ENCODE assay signal across 17 cellular contexts in genomic region chr6:5231289-5231688, GRCh38. TPM values are rescaled to one million over a fixed set of nuclear protein-coding genes. Genes with fewer than 3 reads are reported as not detected.
DNase-seq lines count a peak whose midpoint lies in the region; ATAC-seq and TF ChIP-seq lines count a peak whose summit lies in the region.
"Had no signal": no experiment of that assay in that cellular context is flagged by ENCODE, and none has a peak within 500 bp of the region (broad histone marks: within the 10 kb centered on the region; RNA-seq: fewer than 3 reads in every experiment).

No MANE protein-coding gene starts in this region.

- in situ Hi-C loops in brain microvascular endothelial cell (cut with HindIII; ENCODE audit: low pct_ligation_motif_present, low sequenced_read_pairs), result no loop called here

- H3K27me3 ChIP-seq in OCI-LY3 (ENCODE audit: low read depth, low read length) (no peaks in the 10 kb centered on the region), brain microvascular endothelial cell (replicated peaks) (no peaks in the 10 kb centered on the region)
- H3K27me3 ChIP-seq: SJCRH30 had no signal

- peaks cover 25% of the 10 kb centered on the region for H3K79me2 ChIP-seq in OCI-LY3 (ENCODE audit: low read length)

- H3K36me3 Mint-ChIP-seq in activated CD4-positive, alpha-beta T cell treated with anti-CD3 and anti-CD28 coated beads, Interleukin-2, amount 10 ng/mL, durations not matched to agents 24 days and 14 days (ENCODE audit: low read depth), result peaks cover 10% of the 10 kb centered on the region

- H3K9me3 Mint-ChIP-seq in activated CD4-positive, alpha-beta T cell treated with anti-CD3 and anti-CD28 coated beads, Interleukin-2, amount 10 ng/mL, durations not matched to agents 24 days and 14 days, result no peaks in the 10 kb centered on the region
- H3K9me3 Mint-ChIP-seq: CD4-positive, CD25-positive, alpha-beta regulatory T cell had no signal

- no peak overlapping the region for H3K27ac Mint-ChIP-seq in activated CD4-positive, alpha-beta T cell treated with anti-CD3 and anti-CD28 coated beads, Interleukin-2, amount 10 ng/mL, durations not matched to agents 24 days and 14 days
- H3K27ac Mint-ChIP-seq: CD4-positive, CD25-positive, alpha-beta regulatory T cell had no signal

- H3K9me3 ChIP-seq in OCI-LY3 (ENCODE audit: insufficient read depth, low read length), result no peaks in the 10 kb centered on the region
- H3K9me3 ChIP-seq: SJCRH30 had no signal

- H3K27ac ChIP-seq in OCI-LY3 (ENCODE audit: low read length) (peak overlapping the region; percentile 92), brain microvascular endothelial cell (peak overlapping the region; percentile 38)
- H3K27ac ChIP-seq: SJCRH30 had no signal

- H3K4me1 ChIP-seq in OCI-LY3 (ENCODE audit: low read length), result peaks cover 68% of the 10 kb centered on the region
- H3K4me1 ChIP-seq: SJCRH30 had no signal

- H3K4me2 ChIP-seq in OCI-LY3 (ENCODE audit: low read length), result peak overlapping the region; percentile 70

- TF ChIP-seq CTCF in OCI-LY3 (IDR thresholded peaks at IDR 0.05; ENCODE audit: low read depth, low read length) (no peak), brain microvascular endothelial cell (IDR thresholded peaks at IDR 0.05; ENCODE audit: low read depth, low read length, missing control alignments) (no peak)

- H3K36me3 ChIP-seq in OCI-LY3 (replicated peaks; ENCODE audit: low read depth, low read length) (no peaks in the 10 kb centered on the region), brain microvascular endothelial cell (replicated peaks) (no peaks in the 10 kb centered on the region)
- H3K36me3 ChIP-seq: SJCRH30 had no signal

- intact Hi-C loops in activated CD4-positive, alpha-beta T cell treated with anti-CD3 and anti-CD28 coated beads, Interleukin-2, amount 10 ng/mL, durations not matched to agents 24 days and 14 days (cut with micrococcal nuclease), result no loop called here

- DNase-seq in ELR (ENCODE audit: low read depth), result peak; percentile 14
- DNase-seq in brain microvascular endothelial cell, result no peak
- peak; percentile 18 for DNase-seq in midbrain (lab: John Stamatoyannopoulos, UW)
- no peak for DNase-seq in activated CD4-positive, alpha-beta T cell treated with anti-CD3 and anti-CD28 coated beads, Interleukin-2, amount 10 ng/mL, durations not matched to agents 24 days and 14 days
- no peak for DNase-seq in activated CD4-positive, alpha-beta T cell treated with anti-CD3 and anti-CD28 coated beads for 4 hours
- DNase-seq: AML-193; CD4-positive, CD25-positive, alpha-beta regulatory T cell; DMS79 treated with DMSO at 0.1 percent for 48 hours; GDM1; Kasumi-1; NCI-H1417; NCI-H2029; NCI-H2171 treated with DMSO at 0.1 percent for 48 hours; NCI-H774; SJCRH30 had no signal

- no peak overlapping the region for H3K4me3 Mint-ChIP-seq in activated CD4-positive, alpha-beta T cell treated with anti-CD3 and anti-CD28 coated beads, Interleukin-2, amount 10 ng/mL, durations not matched to agents 24 days and 14 days
- H3K4me3 Mint-ChIP-seq: CD4-positive, CD25-positive, alpha-beta regulatory T cell had no signal

- no peaks in the 10 kb centered on the region for H4K20me1 ChIP-seq in OCI-LY3 (ENCODE audit: insufficient read depth, low read length)

- peak overlapping the region; percentile 60 for H3K9ac ChIP-seq in OCI-LY3 (ENCODE audit: low read length)

- peaks cover 6% of the 10 kb centered on the region for H3K4me1 Mint-ChIP-seq in activated CD4-positive, alpha-beta T cell treated with anti-CD3 and anti-CD28 coated beads, Interleukin-2, amount 10 ng/mL, durations not matched to agents 24 days and 14 days

- H3K27me3 Mint-ChIP-seq in activated CD4-positive, alpha-beta T cell treated with anti-CD3 and anti-CD28 coated beads, Interleukin-2, amount 10 ng/mL, durations not matched to agents 24 days and 14 days, result no peaks in the 10 kb centered on the region
- H3K27me3 Mint-ChIP-seq: CD4-positive, CD25-positive, alpha-beta regulatory T cell had no signal

- ATAC-seq in GM21825 (IDR thresholded peaks at IDR 0.05; ENCODE audit: unreplicated experiment), result no peak

- peak overlapping the region; percentile 58 for H3K4me3 ChIP-seq in OCI-LY3 (ENCODE audit: low read length)
- no peak overlapping the region for H3K4me3 ChIP-seq in brain microvascular endothelial cell (ENCODE audit: low read depth, low read length)
- H3K4me3 ChIP-seq: SJCRH30 had no signal

- H2AFZ ChIP-seq in OCI-LY3 (ENCODE audit: low read depth, low read length), result no peak overlapping the region

RNA-seq across cellular contexts. Expression of gene LYRM4, which starts 29.5 kb away (rescaled TPM):
- total RNA-seq in activated CD4-positive, alpha-beta T cell treated with anti-CD3 and anti-CD28 coated beads, Interleukin-2, amount 10 ng/mL, durations not matched to agents 24 days and 14 days, result 49.4 and 50.3 TPM in 2 replicates

RNA-seq across cellular contexts. Expression of gene FARS2, which starts 30.0 kb away (rescaled TPM):
- 21.5 and 24.7 TPM in 2 replicates for total RNA-seq in activated CD4-positive, alpha-beta T cell treated with anti-CD3 and anti-CD28 coated beads, Interleukin-2, amount 10 ng/mL, durations not matched to agents 24 days and 14 days

Comparison
In these comparisons a context has a peak if more than half of its experiments do, and no peak if none do; other contexts are left out.
1. DNase-seq: peak in ELR (single experiment) and midbrain (single experiment); none in brain microvascular endothelial cell (single experiment), activated CD4-positive, alpha-beta T cell treated with anti-CD3 and anti-CD28 coated beads, Interleukin-2, amount 10 ng/mL, durations not matched to agents 24 days and 14 days (single experiment) and activated CD4-positive, alpha-beta T cell treated with anti-CD3 and anti-CD28 coated beads for 4 hours (0 of 2).